Comparison of ENCODE assay signal across 18 cellular contexts in the genomic region with DNA sequence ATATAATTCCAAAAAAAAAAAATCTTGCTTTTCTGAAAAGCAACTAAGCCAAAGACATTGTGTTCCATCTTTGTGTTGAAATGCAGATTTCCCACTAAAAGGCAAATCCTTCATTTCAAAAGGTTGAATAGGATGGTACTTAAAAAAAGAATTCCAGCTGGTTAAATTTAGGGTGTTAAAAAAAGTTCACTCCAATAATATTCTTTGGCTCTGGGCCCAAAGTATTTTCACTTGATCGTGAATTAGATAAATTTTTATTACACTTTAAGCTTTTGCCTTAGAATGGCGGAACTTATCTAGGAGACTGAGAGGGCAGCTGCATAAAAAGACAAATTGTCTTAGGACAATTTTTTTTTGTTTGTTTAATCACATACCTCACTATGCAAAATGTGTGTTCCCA.
"Had no signal": no experiment of that assay in that cellular context is flagged by ENCODE, and none has a peak within 500 bp of the region (broad histone marks: within the 10 kb centered on the region; RNA-seq: fewer than 3 reads in every experiment).

No MANE protein-coding gene starts in this region.

- H3K4me3 Mint-ChIP-seq: endodermal cell; naive thymus-derived CD8-positive, alpha-beta T cell had no signal

- H3K9me3 ChIP-seq: right atrium auricular region, sigmoid colon, suprapubic skin, thyroid gland had no signal

- H3K4me3 ChIP-seq: coronary artery, lung, right atrium auricular region, sigmoid colon, skin epidermis, suprapubic skin, thyroid gland had no signal

- H3K27ac Mint-ChIP-seq: endodermal cell, type B pancreatic cell had no signal

- H3K36me3 Mint-ChIP-seq: naive thymus-derived CD8-positive, alpha-beta T cell had no signal

- H3K27me3 ChIP-seq: right atrium auricular region, sigmoid colon, suprapubic skin, thyroid gland had no signal

- H3K27ac ChIP-seq: coronary artery, right atrium auricular region, sigmoid colon, suprapubic skin, thyroid gland had no signal

- H3K9me3 Mint-ChIP-seq: endodermal cell; naive thymus-derived CD8-positive, alpha-beta T cell; type B pancreatic cell had no signal

- H3K36me3 ChIP-seq: right atrium auricular region, sigmoid colon, suprapubic skin, thyroid gland had no signal

- ATAC-seq: left cardiac atrium; left ventricle myocardium superior; naive thymus-derived CD8-positive, alpha-beta T cell had no signal

- DNase-seq: effector CD4-positive, alpha-beta T cell; endodermal cell; kidney; left cardiac atrium; left ventricle myocardium superior; mesendoderm; naive thymus-derived CD8-positive, alpha-beta T cell; sigmoid colon; stimulated activated CD4-positive, alpha-beta T cell treated with anti-CD3 and anti-CD28 coated beads, Interleukin-2, amount 100 ng/mL, for 24 hours; stimulated activated CD4-positive, alpha-beta T cell treated with anti-CD3 and anti-CD28 coated beads, Interleukin-4, amount 100 ng/mL, for 4 hours; stimulated activated naive CD4-positive, alpha-beta T cell treated with Interleukin-2 at 50 U/mL for 16 hours; thyroid gland had no signal

- H3K27me3 Mint-ChIP-seq: type B pancreatic cell had no signal
